ENCODE assay signal across 29 cellular contexts in genomic region chr9:33315371-33315770, GRCh38. TPM values are rescaled to one million over a fixed set of nuclear protein-coding genes. Genes with fewer than 3 reads are reported as not detected.
DNase-seq lines count a peak whose midpoint lies in the region; ATAC-seq, FAIRE-seq and TF ChIP-seq lines count a peak whose summit lies in the region.
"Had no signal": no experiment of that assay in that cellular context is flagged by ENCODE, and none has a peak within 500 bp of the region (broad histone marks: within the 10 kb centered on the region; RNA-seq: fewer than 3 reads in every experiment).

No MANE protein-coding gene starts in this region.

- H3K4me2 ChIP-seq in smooth muscle cell: no peak overlapping the region
- H3K4me2 ChIP-seq: BLaER1 had no signal

- TF ChIP-seq POLR2A in GM12892 (IDR thresholded peaks at IDR 0.05; ENCODE audit: low read depth, low read length): no peak

- ATAC-seq in GM19023 (IDR thresholded peaks at IDR 0.05; ENCODE audit: unreplicated experiment): no peak
- ATAC-seq: heart right ventricle; left cardiac atrium; stimulated activated memory B cell treated with anti-CD40 and anti-IgM and Interleukin-4, amounts not matched to agents 10 μg/mL and 1 μg/mL and 100 μg/mL, for 72 hours had no signal

- peaks cover 6% of the 10 kb centered on the region for H4K20me1 ChIP-seq in smooth muscle cell (ENCODE audit: low read depth)

- no peaks in the 10 kb centered on the region for H3K9me3 ChIP-seq in smooth muscle cell (replicated peaks; ENCODE audit: low read depth)
- H3K9me3 ChIP-seq: BLaER1, heart right ventricle, spleen, thoracic aorta, uterus had no signal

- H3K4me3 ChIP-seq in smooth muscle cell: no peak overlapping the region
- H3K4me3 ChIP-seq: BLaER1, heart right ventricle, spleen, thoracic aorta, uterus had no signal

- H3K9me3 Mint-ChIP-seq in chondrocyte (ENCODE audit: low read depth): no peaks in the 10 kb centered on the region
- H3K9me3 Mint-ChIP-seq: IgD-negative memory B cell; memory B cell; stimulated activated memory B cell treated with anti-CD40 and anti-IgM and Interleukin-4, amounts not matched to agents 10 μg/mL and 1 μg/mL and 100 μg/mL, for 72 hours had no signal

- no peak overlapping the region for H3K4me3 Mint-ChIP-seq in chondrocyte (ENCODE audit: unreplicated experiment)
- H3K4me3 Mint-ChIP-seq: activated naive CD8-positive, alpha-beta T cell; IgD-negative memory B cell; memory B cell; stimulated activated memory B cell treated with anti-CD40 and anti-IgM and Interleukin-4, amounts not matched to agents 10 μg/mL and 1 μg/mL and 100 μg/mL, for 72 hours had no signal

- no peaks in the 10 kb centered on the region for H3K27me3 Mint-ChIP-seq in chondrocyte (ENCODE audit: low read depth)
- H3K27me3 Mint-ChIP-seq: activated naive CD8-positive, alpha-beta T cell; IgD-negative memory B cell; memory B cell; stimulated activated memory B cell treated with anti-CD40 and anti-IgM and Interleukin-4, amounts not matched to agents 10 μg/mL and 1 μg/mL and 100 μg/mL, for 72 hours had no signal

- H3K79me2 ChIP-seq in smooth muscle cell (ENCODE audit: low read depth): no peaks in the 10 kb centered on the region

- no peaks in the 10 kb centered on the region for H3K27me3 ChIP-seq in smooth muscle cell (ENCODE audit: low read depth)
- H3K27me3 ChIP-seq: BLaER1, heart right ventricle, spleen, uterus had no signal

- H3K27ac Mint-ChIP-seq in chondrocyte (ENCODE audit: unreplicated experiment): peak overlapping the region; percentile 9
- H3K27ac Mint-ChIP-seq: activated naive CD8-positive, alpha-beta T cell; stimulated activated memory B cell treated with anti-CD40 and anti-IgM and Interleukin-4, amounts not matched to agents 10 μg/mL and 1 μg/mL and 100 μg/mL, for 72 hours had no signal

- H3F3A ChIP-seq in smooth muscle cell (ENCODE audit: low read depth): peaks cover 5% of the 10 kb centered on the region

- H2AFZ ChIP-seq in smooth muscle cell (ENCODE audit: low read depth): no peak overlapping the region

- H3K36me3 Mint-ChIP-seq in chondrocyte (ENCODE audit: low read depth): peaks cover 43% of the 10 kb centered on the region

- no peak for TF ChIP-seq CTCF in chondrocyte (IDR thresholded peaks at IDR 0.05)
- no peak for TF ChIP-seq CTCF in smooth muscle cell (IDR thresholded peaks at IDR 0.05; ENCODE audit: borderline replicate concordance, insufficient read depth, poor library complexity, severe bottlenecking)

- no peak for FAIRE-seq in GM12892 (lab: Jason Lieb, UNC)
- FAIRE-seq: GM12891, RCC 7860 had no signal

- DNase-seq in activated CD8-positive, alpha-beta memory T cell treated with anti-CD3 and anti-CD28 coated beads for 24 hours: peak; percentile 5
- no peak for DNase-seq in activated CD8-positive, alpha-beta memory T cell treated with anti-CD3 and anti-CD28 coated beads, Interleukin-2, amount 50 U/mL, for 4 hours
- DNase-seq in MV-4-11 (lab: John Stamatoyannopoulos, UW) (peak; percentile 55), chondrocyte (ENCODE audit: low spot score) (no peak), smooth muscle cell (lab: John Stamatoyannopoulos, UW; ENCODE audit: unreplicated experiment) (no peak), GM12892 (ENCODE audit: insufficient read length) (no peak)
- no peak for DNase-seq in stimulated activated CD4-positive, alpha-beta T cell treated with anti-CD3 and anti-CD28 coated beads, Interleukin-1b, Interleukin-23, amount 100 ng/mL, for 48 hours
- DNase-seq: activated CD4-positive, alpha-beta T cell treated with anti-CD3 and anti-CD28 coated beads for 1 hour; COR-L47; DND-41; effector CD4-positive, alpha-beta T cell; heart right ventricle; left cardiac atrium; NCI-H510A; NK-92 treated with Interleukin-12 subunit alpha and Interleukin-12 subunit beta, amount 100 ng/mL, for 24 hours; occipital lobe; retina; spleen; stimulated activated CD4-positive, alpha-beta T cell treated with anti-CD3 and anti-CD28 coated beads, Interleukin-4, amount 100 ng/mL, for 1 hour; uterus had no signal

- peaks cover 44% of the 10 kb centered on the region for H3K36me3 ChIP-seq in smooth muscle cell (ENCODE audit: low read depth)
- H3K36me3 ChIP-seq: uterus had no signal

- H3K4me1 Mint-ChIP-seq in chondrocyte (ENCODE audit: low read depth): peaks cover 27% of the 10 kb centered on the region
- H3K4me1 Mint-ChIP-seq: memory B cell had no signal

- no peaks in the 10 kb centered on the region for H3K4me1 ChIP-seq in smooth muscle cell (ENCODE audit: low read depth)
- H3K4me1 ChIP-seq: BLaER1, uterus had no signal

- H3K27ac ChIP-seq in smooth muscle cell (ENCODE audit: low read depth): peak overlapping the region; percentile 25
- H3K27ac ChIP-seq: BLaER1, heart right ventricle, thoracic aorta, uterus had no signal

- 90% methylated on average over 5 of the region's 5 CpGs for WGBS in smooth muscle cell (ENCODE audit: low lambda C conversion rate)

- H3K9ac ChIP-seq in smooth muscle cell (ENCODE audit: low read depth): no peak overlapping the region
- H3K9ac ChIP-seq: BLaER1 had no signal

RNA-seq across cellular contexts. Expression of gene NFX1, which starts 25.1 kb away (rescaled TPM):
- total RNA-seq in chondrocyte: 26.8 to 36.6 TPM (median 28.4 TPM) in 3 replicates
- 19.3 and 20.5 TPM in 2 replicates for total RNA-seq in smooth muscle cell
- 18.4 and 22.8 TPM in 2 replicates for polyA plus RNA-seq in smooth muscle cell
- polyA plus RNA-seq in GM12892 (2012; ENCODE audit: missing spikeins): 26.2 TPM

RNA-seq across cellular contexts. Expression of gene CHMP5, which starts 50.5 kb away (rescaled TPM):
- total RNA-seq in chondrocyte (52.7 to 61.2 TPM (median 58.4 TPM) in 3 replicates), smooth muscle cell (112 and 124 TPM in 2 replicates)
- polyA plus RNA-seq in smooth muscle cell: 85.9 and 99.3 TPM in 2 replicates
- polyA plus RNA-seq in GM12892 (2012; ENCODE audit: missing spikeins): 98.6 TPM

RNA-seq across cellular contexts. Expression of gene BAG1, which starts 50.9 kb away (rescaled TPM):
- 49.2 to 58.3 TPM (median 51.1 TPM) in 3 replicates for total RNA-seq in chondrocyte
- total RNA-seq in smooth muscle cell: 34.1 and 39.9 TPM in 2 replicates
- polyA plus RNA-seq in smooth muscle cell: 43.3 and 56.4 TPM in 2 replicates
- 56.9 TPM for polyA plus RNA-seq in GM12892 (2012; ENCODE audit: missing spikeins)

Comparison
In these comparisons a context has a peak if more than half of its experiments do, and no peak if none do; other contexts are left out.
1. DNase-seq: peak in activated CD8-positive, alpha-beta memory T cell treated with anti-CD3 and anti-CD28 coated beads for 24 hours (single experiment) and MV-4-11 (single experiment); none in activated CD8-positive, alpha-beta memory T cell treated with anti-CD3 and anti-CD28 coated beads, Interleukin-2, amount 50 U/mL, for 4 hours (single experiment), chondrocyte (single experiment), smooth muscle cell (single experiment), GM12892 (single experiment) and stimulated activated CD4-positive, alpha-beta T cell treated with anti-CD3 and anti-CD28 coated beads, Interleukin-1b, Interleukin-23, amount 100 ng/mL, for 48 hours (single experiment).